ENCODE assay signal across 8 cellular contexts in the genomic region with DNA sequence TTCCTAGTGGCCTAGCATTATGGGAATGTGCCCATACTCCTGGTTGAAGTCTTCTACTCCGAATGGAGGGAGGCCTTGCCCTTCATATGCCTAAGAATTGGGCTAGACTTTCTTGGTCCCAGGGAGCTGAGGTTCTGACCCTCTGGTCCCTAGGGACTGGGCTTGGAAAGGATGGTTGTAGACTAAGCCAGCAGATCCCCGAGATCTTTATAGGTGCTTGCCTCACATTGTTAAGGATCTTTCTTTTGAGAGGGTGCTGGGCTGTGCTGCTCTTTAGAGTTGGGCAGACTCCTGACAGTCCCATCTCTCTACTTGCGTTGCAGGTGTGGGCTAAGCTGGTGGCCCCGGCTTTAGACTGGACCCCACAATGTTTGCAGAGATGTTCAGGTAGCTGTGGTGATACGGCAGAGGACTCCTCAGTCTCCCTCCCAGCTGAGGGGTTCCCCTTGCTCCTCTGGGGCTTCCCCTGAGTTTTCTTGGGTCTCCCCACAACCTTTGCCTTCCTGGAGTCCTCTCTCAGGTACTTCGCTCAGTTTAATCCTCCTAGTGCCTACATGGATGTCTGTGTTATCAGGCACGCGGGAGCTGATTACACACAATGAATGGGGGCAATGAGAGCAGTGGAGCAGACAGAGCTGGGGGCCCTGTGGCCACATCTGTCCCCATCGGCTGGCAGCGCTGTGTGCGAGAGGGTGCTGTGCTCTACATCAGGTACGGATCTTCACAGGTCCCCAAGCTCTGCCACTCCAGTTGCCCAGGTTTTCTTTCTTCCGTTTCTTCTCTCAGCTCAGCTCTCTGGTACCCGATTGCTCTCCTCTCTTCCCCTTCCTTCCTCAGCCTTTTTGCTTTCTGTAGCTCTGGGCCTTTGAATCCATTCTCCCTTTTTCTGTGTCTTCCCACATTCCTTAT. TPM values are rescaled to one million over a fixed set of nuclear protein-coding genes. Genes with fewer than 3 reads are reported as not detected.
DNase-seq lines count a peak whose midpoint lies in the region; ATAC-seq and TF ChIP-seq lines count a peak whose summit lies in the region.

No MANE protein-coding gene starts in this region.

- peak overlapping the region; percentile 77 for H3K4me3 ChIP-seq in BJ (ENCODE audit: low read depth, low read length)
- peak overlapping the region; percentile 87 for H3K4me3 ChIP-seq in MM.1S (ENCODE audit: low read length)
- H3K4me3 ChIP-seq in coronary artery = peak overlapping the region; percentile 97

- H3F3A ChIP-seq in MM.1S (ENCODE audit: insufficient read depth, low read length) = peaks cover 32% of the 10 kb centered on the region

- H4K20me1 ChIP-seq in MM.1S (ENCODE audit: insufficient read depth, low read length) = no peaks in the 10 kb centered on the region

- H3K36me3 ChIP-seq in BJ (ENCODE audit: control insufficient read depth, insufficient read depth, low read length) (peaks cover 28% of the 10 kb centered on the region), MM.1S (replicated peaks; ENCODE audit: insufficient read depth, low read length) (peaks cover 4% of the 10 kb centered on the region; the same call in 1 of the 2 replicates)

- H3K27ac ChIP-seq in MM.1S (ENCODE audit: low read length) (no peak overlapping the region), coronary artery (peak overlapping the region; percentile 98 to 99)

- no peaks in the 10 kb centered on the region for H3K9me3 Mint-ChIP-seq in natural killer cell treated with Interleukin-12 subunit alpha and Interleukin-12 subunit beta and Interleukin-15 and Interleukin-18, amount 100 ng/mL, for 72 hours

- H3K4me3 Mint-ChIP-seq in natural killer cell treated with Interleukin-12 subunit alpha and Interleukin-12 subunit beta and Interleukin-15 and Interleukin-18, amount 100 ng/mL, for 72 hours = peak overlapping the region; percentile 87

- POLR2A ChIA-PET in BJ (lab: Charles Lee) = interaction anchor here (0.7 kb wide), 1 partner anchor 11 kb away, joined by 3 read pairs; no protein-coding TSS in a partner anchor

- no peak overlapping the region for H2AFZ ChIP-seq in MM.1S (ENCODE audit: low read length)

- peaks cover 47% of the 10 kb centered on the region for H3K79me2 ChIP-seq in MM.1S (ENCODE audit: low read length)

- no peaks in the 10 kb centered on the region for H3K27me3 Mint-ChIP-seq in natural killer cell treated with Interleukin-12 subunit alpha and Interleukin-12 subunit beta and Interleukin-15 and Interleukin-18, amount 100 ng/mL, for 72 hours

- no peaks in the 10 kb centered on the region for H3K9me3 ChIP-seq in MM.1S (replicated peaks; ENCODE audit: insufficient read depth, low read length)

- peaks cover 34 to 45% of the 10 kb centered on the region in 2 donors for H3K4me1 Mint-ChIP-seq in natural killer cell treated with Interleukin-12 subunit alpha and Interleukin-12 subunit beta and Interleukin-15 and Interleukin-18, amount 100 ng/mL, for 72 hours (ENCODE audit: low read depth in 2 of 2)

- DNase-seq in BJ (ENCODE audit: low read depth) (no peak), MM.1S (peak; percentile 5), coronary artery (ENCODE audit: low spot score) (no peak), NCI-H2171 (lab: John Stamatoyannopoulos, UW) (no peak)
- DNase-seq in natural killer cell treated with Interleukin-12 subunit alpha and Interleukin-12 subunit beta and Interleukin-15 and Interleukin-18, amount 100 ng/mL, for 72 hours (ENCODE audit: low spot score) = no peak

- H3K36me3 Mint-ChIP-seq in natural killer cell treated with Interleukin-12 subunit alpha and Interleukin-12 subunit beta and Interleukin-15 and Interleukin-18, amount 100 ng/mL, for 72 hours = peaks cover 10% of the 10 kb centered on the region

- CTCF ChIA-PET in BJ (lab: Yijun Ruan, JAX) = interaction anchor here (1.3 to 1.6 kb wide), 3 partner anchors 23 to 65 kb away, joined by 3 to 10 read pairs (median 3); a partner anchor contains a TSS

- peak overlapping the region; percentile 84 for H3K4me2 ChIP-seq in MM.1S (ENCODE audit: low read depth, low read length)

- H3K9ac ChIP-seq in MM.1S (ENCODE audit: low read length) = peak overlapping the region; percentile 73; the same call in 1 of the 2 replicates

- no peaks in the 10 kb centered on the region for H3K9me2 ChIP-seq in MM.1S (replicated peaks; ENCODE audit: insufficient read depth, low read length)

- no peak for ATAC-seq in natural killer cell treated with Interleukin-12 subunit alpha and Interleukin-12 subunit beta and Interleukin-15 and Interleukin-18, amount 100 ng/mL, for 72 hours
- no peak for ATAC-seq in HG02798 (IDR thresholded peaks at IDR 0.05; ENCODE audit: poor library complexity, unreplicated experiment)
- ATAC-seq in HG02571 (IDR thresholded peaks at IDR 0.05; ENCODE audit: unreplicated experiment) = no peak
- no peak for ATAC-seq in GM19023 (IDR thresholded peaks at IDR 0.05; ENCODE audit: unreplicated experiment)

- no peaks in the 10 kb centered on the region for H3K27me3 ChIP-seq in BJ (ENCODE audit: control insufficient read depth, insufficient read depth, low read length)
- H3K27me3 ChIP-seq in MM.1S (replicated peaks; ENCODE audit: insufficient read depth, low read length) = no peaks in the 10 kb centered on the region

- H3K4me1 ChIP-seq in MM.1S (ENCODE audit: low read length) = peaks cover 16% of the 10 kb centered on the region

- peak overlapping the region; percentile 71 to 91 for H3K27ac Mint-ChIP-seq in natural killer cell treated with Interleukin-12 subunit alpha and Interleukin-12 subunit beta and Interleukin-15 and Interleukin-18, amount 100 ng/mL, for 72 hours

- TF ChIP-seq CTCF in BJ (IDR thresholded peaks at IDR 0.05; ENCODE audit: insufficient read depth, low read depth, low read length) = no peak
- TF ChIP-seq CTCF in MM.1S (IDR thresholded peaks at IDR 0.05; ENCODE audit: low read length) = no peak
- no peak for TF ChIP-seq CTCF in coronary artery (IDR thresholded peaks at IDR 0.05)

RNA-seq across cellular contexts. Expression of a gene that starts 1.3 kb away (rescaled TPM):
- polyA plus RNA-seq in BJ (2011; rRNA removed) = 5.6 and 8.3 TPM in 2 replicates
- polyA minus RNA-seq in BJ (2011; rRNA and poly(A)+ RNA removed) = 5.3 and 12.2 TPM in 2 replicates
- total RNA-seq in natural killer cell treated with Interleukin-12 subunit alpha and Interleukin-12 subunit beta and Interleukin-15 and Interleukin-18, amount 100 ng/mL, for 72 hours = 100 to 1,000 TPM in 1 of 2 donors, 10 to 100 TPM in 1; 94.1 to 123 TPM

RNA-seq across cellular contexts. Expression of a gene that starts 3.6 kb away (rescaled TPM):
- polyA plus RNA-seq in BJ (2011; rRNA removed) = 65.4 and 78.1 TPM in 2 replicates
- polyA minus RNA-seq in BJ (2011; rRNA and poly(A)+ RNA removed) = 18.3 and 22.4 TPM in 2 replicates
- total RNA-seq in natural killer cell treated with Interleukin-12 subunit alpha and Interleukin-12 subunit beta and Interleukin-15 and Interleukin-18, amount 100 ng/mL, for 72 hours = 10 to 100 TPM; 22.2 to 39.8 TPM

RNA-seq across cellular contexts. Expression of a gene that starts 23.0 kb away (rescaled TPM):
- 133 and 167 TPM in 2 replicates for polyA plus RNA-seq in BJ (2011; rRNA removed)
- polyA minus RNA-seq in BJ (2011; rRNA and poly(A)+ RNA removed) = 108 and 168 TPM in 2 replicates
- total RNA-seq in natural killer cell treated with Interleukin-12 subunit alpha and Interleukin-12 subunit beta and Interleukin-15 and Interleukin-18, amount 100 ng/mL, for 72 hours = 10 to 100 TPM; 94.2 to 98.7 TPM

RNA-seq across cellular contexts. Expression of a gene that starts 25.9 kb away (rescaled TPM):
- 0.50 and 0.64 TPM in 2 replicates for polyA plus RNA-seq in BJ (2011; rRNA removed)
- polyA minus RNA-seq in BJ (2011; rRNA and poly(A)+ RNA removed) = 0.31 and 0.57 TPM in 2 replicates
- 1 to 10 TPM in 1 of 2 donors, under 1 TPM in 1; 0.29 to 2.0 TPM for total RNA-seq in natural killer cell treated with Interleukin-12 subunit alpha and Interleukin-12 subunit beta and Interleukin-15 and Interleukin-18, amount 100 ng/mL, for 72 hours

RNA-seq across cellular contexts. Expression of a gene that starts 36.1 kb away (rescaled TPM):
- polyA plus RNA-seq in BJ (2011; rRNA removed) = 280 and 378 TPM in 2 replicates
- 225 and 258 TPM in 2 replicates for polyA minus RNA-seq in BJ (2011; rRNA and poly(A)+ RNA removed)
- 100 to 1,000 TPM; 336 to 446 TPM for total RNA-seq in natural killer cell treated with Interleukin-12 subunit alpha and Interleukin-12 subunit beta and Interleukin-15 and Interleukin-18, amount 100 ng/mL, for 72 hours
